7 cellular contexts compared by ENCODE assay signal in genomic region chr1:40951943-40952743, GRCh38. TPM values are rescaled to one million over a fixed set of nuclear protein-coding genes. Genes with fewer than 3 reads are reported as not detected.
A peak's percentile ranks its signal among the peaks of the same experiment; 100 is the strongest.
DNase-seq lines count a peak whose midpoint lies in the region; ATAC-seq, FAIRE-seq and TF ChIP-seq lines count a peak whose summit lies in the region.

No MANE protein-coding gene starts in this region.

- H3K27me3 ChIP-seq in GM12878 (replicated peaks in 1 of 2; ENCODE audit: control insufficient read depth in 2 of 2, insufficient read depth in 2 of 2, low read length in 1 of 2) = no peaks in the 10 kb centered on the region

- DNase-seq in GM10266 (ENCODE audit: extremely low spot score) (peak; percentile 70), NCI-H128 (lab: John Stamatoyannopoulos, UW; ENCODE audit: unreplicated experiment) (peak; percentile 82), T-helper 22 cell (ENCODE audit: low read depth) (peak; percentile 17), GM12878 (ENCODE audit: low read depth, low spot score) (no peak), iPS-NIHi7 (ENCODE audit: extremely low spot score) (peak; percentile 95)
- DNase-seq in stimulated activated CD4-positive, alpha-beta T cell treated with anti-CD3 and anti-CD28 coated beads, Interleukin-15, amount 100 ng/mL, for 48 hours (ENCODE audit: low read depth in 2 of 2) = peak; percentile 19 to 33

- H3K27ac ChIP-seq in GM12878 (ENCODE audit: control insufficient read depth, insufficient read depth) = no peak overlapping the region

- in situ Hi-C loops in GM12878 (cut with MboI) = loop anchor here (5.0 to 10.0 kb wide), 2 partner anchors 105 to 337 kb away; no protein-coding TSS in a partner anchor

- SMC1A ChIA-PET in GM12878 (lab: Charles Lee; ENCODE audit: uncharacterized antibody, unreplicated experiment) = interaction anchor here (0.7 to 15.8 kb wide), 21 partner anchors 10 to 808 kb away, joined by 3 to 197 read pairs (median 4); partner anchors contain the start of gene CITED4

- POLR2A ChIA-PET in GM12878 (lab: Charles Lee) = no interaction called here

- no peaks in the 10 kb centered on the region for H3K79me2 ChIP-seq in GM12878 (ENCODE audit: control insufficient read depth, insufficient read depth, low read length)

- peak; percentile 7 for FAIRE-seq in GM12878 (lab: Jason Lieb, UNC)

- TF ChIP-seq CTCF in GM10266 (IDR thresholded peaks at IDR 0.05; ENCODE audit: control insufficient read depth, insufficient read depth, low read depth, missing control alignments) (peak; percentile 90), GM12878 (IDR thresholded peaks at IDR 0.05 in 2 of 3, conservative IDR thresholded peaks at IDR 0.05 in 1 of 3; ENCODE audit: control insufficient read depth in 2 of 3, extremely low read depth in 1 of 3, insufficient read depth in 1 of 3, low read depth in 3 of 3, low read length in 3 of 3) (peak; percentile 91 to 94 (median 92))

- WGBS in GM12878 (ENCODE audit: insufficient coverage, insufficient replicate concordance, low lambda C conversion rate, missing lambda C conversion rate) = 21% methylated on average over 17 of the region's 17 CpGs

- CTCF ChIA-PET in GM12878 (lab: Yijun Ruan, JAX) = interaction anchor here (0.6 to 10.1 kb wide), 68 partner anchors 9 to 808 kb away, joined by 3 to 128 read pairs (median 4); partner anchors contain the start of genes CITED4, CTPS1, RIMS3 and SLFNL1

- no peak overlapping the region for H2AFZ ChIP-seq in GM12878 (ENCODE audit: control insufficient read depth, low read depth, low read length)

- intact Hi-C loops in GM12878 (cut with micrococcal nuclease; ENCODE audit: unreplicated experiment) = loop anchor here (2.0 to 5.0 kb wide), 4 partner anchors 101 to 420 kb away; partner anchors contain the start of gene ZNF684

- no peaks in the 10 kb centered on the region for H3K36me3 ChIP-seq in GM12878 (ENCODE audit: control insufficient read depth in 2 of 2, insufficient read depth in 2 of 2, low read length in 1 of 2)

- H3K4me2 ChIP-seq in GM12878 (ENCODE audit: control insufficient read depth, insufficient read depth) = no peak overlapping the region

- ATAC-seq in GM12878 (peak; percentile 88), GM18505 (IDR thresholded peaks at IDR 0.05; ENCODE audit: unreplicated experiment) (no peak)

- H4K20me1 ChIP-seq in GM12878 (ENCODE audit: control insufficient read depth, insufficient read depth) = no peaks in the 10 kb centered on the region

- no peak overlapping the region for H3K4me3 ChIP-seq in GM12878

- TF ChIP-seq POLR2A in GM12878 (IDR thresholded peaks at IDR 0.05; ENCODE audit: low read depth, low read length) (no peak), GM18505 (IDR thresholded peaks at IDR 0.05; ENCODE audit: borderline replicate concordance, extremely low read depth, insufficient read depth, insufficient read length) (no peak)

- no peak overlapping the region for H3K9ac ChIP-seq in GM12878 (ENCODE audit: control insufficient read depth, insufficient read depth, low read length)

- no TSS peak for BruUV-seq in GM12878 (replicated peaks; lab: Mats Ljungman, UMichigan)

- peak; percentile 87 for TF ChIP-seq RAD21 in GM12878 (IDR thresholded peaks at IDR 0.05; ENCODE audit: insufficient read depth, low read depth, low read length)

- H3K4me1 ChIP-seq in GM12878 (ENCODE audit: control insufficient read depth, insufficient read depth, low read length) = no peaks in the 10 kb centered on the region

- TF ChIP-seq EP300 in GM12878 (IDR thresholded peaks at IDR 0.05; ENCODE audit: borderline replicate concordance in 1 of 2, control insufficient read depth in 1 of 2, low read depth in 2 of 2, low read length in 2 of 2) = no peak

- RAD21 ChIA-PET in GM12878 (lab: Charles Lee; ENCODE audit: unreplicated experiment) = interaction anchor here (0.5 to 6.2 kb wide), 25 partner anchors 9 to 420 kb away, joined by 3 to 53 read pairs (median 4); partner anchors contain the start of genes CITED4 and ZNF684

- no peaks in the 10 kb centered on the region for H3K9me3 ChIP-seq in GM12878 (replicated peaks; ENCODE audit: control insufficient read depth, insufficient read depth, low read length)

TF ChIP-seq in GM12878, 131 proteins besides CTCF, POLR2A, EP300 and RAD21 (continues in another document):
- TF ChIP-seq FOS (IDR thresholded peaks at IDR 0.05; ENCODE audit: borderline replicate concordance, extremely low read depth, insufficient read length) = no peak
- TF ChIP-seq PRDM15 (CRISPR knock-in tag; IDR thresholded peaks at IDR 0.05) = no peak
- TF ChIP-seq YY1 (IDR thresholded peaks at IDR 0.05; ENCODE audit: low read depth, low read length) = peak; percentile 49; the same call in 1 of the 2 replicates
- TF ChIP-seq MYB (IDR thresholded peaks at IDR 0.05; ENCODE audit: borderline replicate concordance, low read depth, low read length) = no peak
- peak in 1 of 2 experiments; percentile 55; a peak in 2 of 4 replicates for TF ChIP-seq BHLHE40 (IDR thresholded peaks at IDR 0.05; ENCODE audit: borderline replicate concordance in 1 of 2, low read depth in 2 of 2, low read length in 1 of 2)
- no peak for TF ChIP-seq NBN (IDR thresholded peaks at IDR 0.05)
- peak; percentile 87 for TF ChIP-seq SMC3 (IDR thresholded peaks at IDR 0.05; ENCODE audit: borderline replicate concordance, low read length)
- no peak for TF ChIP-seq MYC (IDR thresholded peaks at IDR 0.05; ENCODE audit: insufficient read depth, insufficient read length, insufficient replicate concordance, low read length, severe bottlenecking)
- 0 out of 2 replicates have a peak, but pooled peaks have one; percentile 43 for TF ChIP-seq MAX (IDR thresholded peaks at IDR 0.05; ENCODE audit: low read depth, low read length)
- peak; percentile 54; the same call in 1 of the 2 replicates for TF ChIP-seq IKZF1 (conservative IDR thresholded peaks at IDR 0.05)
- no peak for TF ChIP-seq CHD2 (IDR thresholded peaks at IDR 0.05; ENCODE audit: borderline replicate concordance, low read depth, low read length)
- no peak for TF ChIP-seq SREBF1 (IDR thresholded peaks at IDR 0.05; ENCODE audit: low read length)
- TF ChIP-seq CEBPB (IDR thresholded peaks at IDR 0.05; ENCODE audit: borderline replicate concordance in 1 of 2, low read depth in 2 of 2, low read length in 2 of 2) = 0 out of 4 replicates have a peak, but pooled peaks of 1 of the 2 experiments have one; percentile 6
- TF ChIP-seq USF1 (IDR thresholded peaks at IDR 0.05; ENCODE audit: borderline replicate concordance, extremely low read length, insufficient read depth, low read depth, low read length) = no peak
- peak; percentile 44; the same call in 1 of the 2 replicates for TF ChIP-seq LARP7 (IDR thresholded peaks at IDR 0.05)

RNA-seq across cellular contexts. Expression of gene CTPS1, which starts 27.4 kb away (rescaled TPM):
- total RNA-seq in GM12878 (2013; cell fraction: nucleolus; rRNA removed) = 72.6 and 73.7 TPM in 2 replicates
- total RNA-seq in GM12878 (2014; rRNA removed) = 42.9 and 46.4 TPM in 2 replicates
- 71.5 and 74.7 TPM in 2 replicates for total RNA-seq in GM12878 (2014; rRNA removed; fragmentation: Illumina TruSeq; extraction: Trizol)
- total RNA-seq in GM12878 (2021) = 73.8 and 75.8 TPM in 2 replicates
- polyA plus RNA-seq in GM12878 (2011; ENCODE audit: low read depth) = 23.7 TPM
- polyA plus RNA-seq in GM12878 (2011; rRNA removed) = 24.0 and 27.5 TPM in 2 replicates
- 28.2 and 28.3 TPM in 2 replicates for polyA plus RNA-seq in GM12878 (2011; cell fraction: cytosol; rRNA removed)
- 71.0 and 107 TPM in 2 replicates for polyA plus RNA-seq in GM12878 (2011; cell fraction: nucleus; rRNA removed)
- polyA plus RNA-seq in GM12878 (2012) = 24.7 and 25.1 TPM in 2 replicates
- polyA plus RNA-seq in GM12878 (2014; fragmentation: Illumina TruSeq; extraction: Trizol) = 106 and 138 TPM in 2 replicates
- polyA plus RNA-seq in GM12878 (2014; fragmentation: Nextera tagmentation; extraction: Ambion mirVana) = 10 to 100 TPM; 44.8 to 50.9 TPM
- polyA plus RNA-seq in GM12878 (2014; rRNA removed) = 49.2 and 49.7 TPM in 2 replicates
- polyA plus RNA-seq in GM12878 (2016; fragmentation: Nextera tagmentation; extraction: Ambion mirVana) = 100 to 1,000 TPM in 1 of 2 experiments, 10 to 100 TPM in 1; 97.0 to 101 TPM
- 35.7 and 55.2 TPM in 2 replicates for polyA minus RNA-seq in GM12878 (2011; rRNA and poly(A)+ RNA removed)
- polyA minus RNA-seq in GM12878 (2011; cell fraction: cytosol; rRNA and poly(A)+ RNA removed) = 14.0 and 17.6 TPM in 2 replicates
- polyA minus RNA-seq in GM12878 (2011; cell fraction: nucleus; rRNA and poly(A)+ RNA removed) = 46.8 and 107 TPM in 2 replicates
